1 cellular context compared by ENCODE assay signal in the genomic region with DNA sequence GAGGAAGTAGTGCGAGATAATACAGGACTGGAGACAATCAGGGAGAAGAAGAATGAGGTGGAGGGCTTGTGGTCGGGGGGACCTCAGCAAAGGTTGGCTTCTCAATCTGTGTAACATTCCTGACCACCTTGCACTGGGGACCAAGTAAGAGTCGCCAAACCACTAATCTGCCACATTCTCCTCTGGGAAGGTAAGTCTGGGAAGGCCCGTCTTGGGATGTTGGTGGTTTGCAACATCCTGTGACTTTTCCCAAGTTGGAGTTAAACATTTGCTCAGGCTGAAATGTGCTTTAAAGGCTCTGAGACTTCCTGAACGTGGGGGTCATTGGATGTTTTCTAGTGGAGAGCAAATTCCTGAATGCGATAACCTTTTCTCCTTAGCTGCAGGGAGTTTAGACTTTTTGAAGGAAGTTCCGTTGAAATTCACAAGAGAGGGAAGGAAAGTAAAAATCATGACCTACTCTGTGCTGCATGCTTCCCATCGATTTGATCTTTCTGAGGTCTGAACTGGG.
TF ChIP-seq lines count a peak whose summit lies in the region.

No MANE protein-coding gene starts in this region.

TF ChIP-seq in GM23338, 12 proteins besides CTCF, POLR2A, EP300 and RAD21 (continued from another document):
- TF ChIP-seq, protein P1, sequence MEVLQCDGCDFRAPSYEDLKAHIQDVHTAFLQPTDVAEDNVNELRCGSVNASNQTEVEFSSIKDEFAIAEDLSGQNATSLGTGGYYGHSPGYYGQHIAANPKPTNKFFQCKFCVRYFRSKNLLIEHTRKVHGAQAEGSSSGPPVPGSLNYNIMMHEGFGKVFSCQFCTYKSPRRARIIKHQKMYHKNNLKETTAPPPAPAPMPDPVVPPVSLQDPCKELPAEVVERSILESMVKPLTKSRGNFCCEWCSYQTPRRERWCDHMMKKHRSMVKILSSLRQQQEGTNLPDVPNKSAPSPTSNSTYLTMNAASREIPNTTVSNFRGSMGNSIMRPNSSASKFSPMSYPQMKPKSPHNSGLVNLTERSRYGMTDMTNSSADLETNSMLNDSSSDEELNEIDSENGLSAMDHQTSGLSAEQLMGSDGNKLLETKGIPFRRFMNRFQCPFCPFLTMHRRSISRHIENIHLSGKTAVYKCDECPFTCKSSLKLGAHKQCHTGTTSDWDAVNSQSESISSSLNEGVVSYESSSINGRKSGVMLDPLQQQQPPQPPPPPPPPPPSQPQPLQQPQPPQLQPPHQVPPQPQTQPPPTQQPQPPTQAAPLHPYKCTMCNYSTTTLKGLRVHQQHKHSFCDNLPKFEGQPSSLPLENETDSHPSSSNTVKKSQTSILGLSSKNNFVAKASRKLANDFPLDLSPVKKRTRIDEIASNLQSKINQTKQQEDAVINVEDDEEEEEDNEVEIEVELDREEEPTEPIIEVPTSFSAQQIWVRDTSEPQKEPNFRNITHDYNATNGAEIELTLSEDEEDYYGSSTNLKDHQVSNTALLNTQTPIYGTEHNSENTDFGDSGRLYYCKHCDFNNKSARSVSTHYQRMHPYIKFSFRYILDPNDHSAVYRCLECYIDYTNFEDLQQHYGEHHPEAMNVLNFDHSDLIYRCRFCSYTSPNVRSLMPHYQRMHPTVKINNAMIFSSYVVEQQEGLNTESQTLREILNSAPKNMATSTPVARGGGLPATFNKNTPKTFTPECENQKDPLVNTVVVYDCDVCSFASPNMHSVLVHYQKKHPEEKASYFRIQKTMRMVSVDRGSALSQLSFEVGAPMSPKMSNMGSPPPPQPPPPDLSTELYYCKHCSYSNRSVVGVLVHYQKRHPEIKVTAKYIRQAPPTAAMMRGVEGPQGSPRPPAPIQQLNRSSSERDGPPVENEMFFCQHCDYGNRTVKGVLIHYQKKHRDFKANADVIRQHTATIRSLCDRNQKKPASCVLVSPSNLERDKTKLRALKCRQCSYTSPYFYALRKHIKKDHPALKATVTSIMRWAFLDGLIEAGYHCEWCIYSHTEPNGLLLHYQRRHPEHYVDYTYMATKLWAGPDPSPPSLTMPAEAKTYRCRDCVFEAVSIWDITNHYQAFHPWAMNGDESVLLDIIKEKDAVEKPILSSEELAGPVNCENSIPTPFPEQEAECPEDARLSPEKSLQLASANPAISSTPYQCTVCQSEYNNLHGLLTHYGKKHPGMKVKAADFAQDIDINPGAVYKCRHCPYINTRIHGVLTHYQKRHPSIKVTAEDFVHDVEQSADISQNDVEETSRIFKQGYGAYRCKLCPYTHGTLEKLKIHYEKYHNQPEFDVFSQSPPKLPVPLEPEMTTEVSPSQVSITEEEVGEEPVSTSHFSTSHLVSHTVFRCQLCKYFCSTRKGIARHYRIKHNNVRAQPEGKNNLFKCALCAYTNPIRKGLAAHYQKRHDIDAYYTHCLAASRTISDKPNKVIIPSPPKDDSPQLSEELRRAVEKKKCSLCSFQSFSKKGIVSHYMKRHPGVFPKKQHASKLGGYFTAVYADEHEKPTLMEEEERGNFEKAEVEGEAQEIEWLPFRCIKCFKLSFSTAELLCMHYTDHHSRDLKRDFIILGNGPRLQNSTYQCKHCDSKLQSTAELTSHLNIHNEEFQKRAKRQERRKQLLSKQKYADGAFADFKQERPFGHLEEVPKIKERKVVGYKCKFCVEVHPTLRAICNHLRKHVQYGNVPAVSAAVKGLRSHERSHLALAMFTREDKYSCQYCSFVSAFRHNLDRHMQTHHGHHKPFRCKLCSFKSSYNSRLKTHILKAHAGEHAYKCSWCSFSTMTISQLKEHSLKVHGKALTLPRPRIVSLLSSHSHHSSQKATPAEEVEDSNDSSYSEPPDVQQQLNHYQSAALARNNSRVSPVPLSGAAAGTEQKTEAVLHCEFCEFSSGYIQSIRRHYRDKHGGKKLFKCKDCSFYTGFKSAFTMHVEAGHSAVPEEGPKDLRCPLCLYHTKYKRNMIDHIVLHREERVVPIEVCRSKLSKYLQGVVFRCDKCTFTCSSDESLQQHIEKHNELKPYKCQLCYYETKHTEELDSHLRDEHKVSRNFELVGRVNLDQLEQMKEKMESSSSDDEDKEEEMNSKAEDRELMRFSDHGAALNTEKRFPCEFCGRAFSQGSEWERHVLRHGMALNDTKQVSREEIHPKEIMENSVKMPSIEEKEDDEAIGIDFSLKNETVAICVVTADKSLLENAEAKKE (CRISPR knock-in tag; IDR thresholded peaks at IDR 0.05) = peak; percentile 74
- TF ChIP-seq ZNF114 (CRISPR knock-in tag; IDR thresholded peaks at IDR 0.05) (no peak), NANOG (IDR thresholded peaks at IDR 0.05; ENCODE audit: borderline replicate concordance) (no peak)
